Comparison of ENCODE assay signal across 27 cellular contexts in genomic region chr17:57048096-57048495, GRCh38.
"Had no signal": no experiment of that assay in that cellular context is flagged by ENCODE, and none has a peak within 500 bp of the region (broad histone marks: within the 10 kb centered on the region; RNA-seq: fewer than 3 reads in every experiment).

No MANE protein-coding gene starts in this region.

- H3K9ac ChIP-seq: KMS-11 had no signal

- H3K9me3 ChIP-seq: adrenal gland, MG63 had no signal

- H3K4me3 ChIP-seq: adrenal gland, MG63 had no signal

- H3K27me3 ChIP-seq: MG63 had no signal

- H3K4me2 ChIP-seq: KMS-11 had no signal

- FAIRE-seq: RCC 7860 had no signal

- H3K36me3 ChIP-seq: adrenal gland, MG63, WERI-Rb-1 had no signal

- ATAC-seq: activated CD4-positive, alpha-beta T cell treated with anti-CD3 and anti-CD28 coated beads for 36 hours; activated T-helper 17 cell treated with anti-CD3 and anti-CD28 coated beads, Interleukin-2, amount 50 U/mL, for 72 hours; PC-3; T-cell had no signal

- DNase-seq: activated CD4-positive, alpha-beta memory T cell treated with anti-CD3 and anti-CD28 coated beads, Interleukin-2, amount 10 ng/mL, durations not matched to agents 7 days and 5 days; activated CD4-positive, alpha-beta T cell treated with anti-CD3 and anti-CD28 coated beads for 36 hours; activated CD4-positive, alpha-beta T cell treated with anti-CD3 and anti-CD28 coated beads, Interleukin-2, amount 50 U/mL, for 1 hour; activated gamma-delta T cell; activated naive CD4-positive, alpha-beta T cell treated with anti-CD3 and anti-CD28 coated beads, Interleukin-2, amount 10 ng/mL, durations not matched to agents 7 days and 5 days; activated naive CD8-positive, alpha-beta T cell treated with anti-CD3 and anti-CD28 coated beads, Interleukin-2, amount 10 ng/mL, durations not matched to agents 7 days and 5 days; activated T-cell treated with anti-CD3 and anti-CD28 coated beads for 4 hours; activated T-cell treated with anti-CD3 and anti-CD28 coated beads, Interleukin-2, amount 50 U/mL, for 48 hours; adrenal gland; anterior cingulate cortex; central memory CD4-positive, alpha-beta T cell; MG63; MV-4-11; NCI-H1105; NCI-H1436; NCI-H1694 treated with DMSO at 0.1 percent for 48 hours; NCI-H2029 treated with DMSO at 0.1 percent for 48 hours; NCI-H345; NCI-H510A; NCI-H82; PC-3; SIG-M5; T-cell; WERI-Rb-1 had no signal

- H3K27ac ChIP-seq: adrenal gland, KMS-11, WERI-Rb-1 had no signal
